In the genomic region with DNA sequence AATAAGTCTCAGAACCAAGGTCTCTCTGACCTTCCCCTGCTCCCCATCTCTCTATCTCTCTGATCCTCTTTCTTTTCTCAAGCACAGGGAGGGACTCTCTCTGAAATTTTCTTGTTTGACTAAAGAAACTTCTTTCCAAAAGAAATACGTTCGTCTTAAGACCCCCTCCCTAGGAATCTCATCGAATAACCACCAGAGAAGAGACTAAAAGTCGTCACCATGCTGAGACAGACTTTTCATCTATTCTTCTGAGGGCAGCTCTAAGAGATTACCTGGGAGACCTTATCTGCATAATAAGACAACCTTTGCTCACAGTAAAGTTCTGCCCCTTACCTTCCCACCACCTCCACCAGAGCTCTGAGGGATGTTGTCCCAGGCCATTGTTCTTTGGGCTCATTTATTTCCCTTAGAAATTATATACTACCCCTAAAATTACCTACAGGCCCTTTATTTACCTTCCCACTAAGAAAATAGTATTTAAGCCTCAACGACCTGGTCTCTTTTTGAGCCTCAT, we compare ENCODE assay signal across 24 cellular contexts.
DNase-seq lines count a peak whose midpoint lies in the region; ATAC-seq and TF ChIP-seq lines count a peak whose summit lies in the region.
"Had no signal": no experiment of that assay in that cellular context is flagged by ENCODE, and none has a peak within 500 bp of the region (broad histone marks: within the 10 kb centered on the region; RNA-seq: fewer than 3 reads in every experiment).

No MANE protein-coding gene starts in this region.

- CTCF ChIA-PET in HEK293 (lab: Yijun Ruan, JAX) = no interaction called here
- CTCF ChIA-PET in WTC11 (lab: Charles Lee) = no interaction called here

- peaks cover 15% of the 10 kb centered on the region for H3K36me3 Mint-ChIP-seq in WTC11
- H3K36me3 Mint-ChIP-seq: CD14-positive monocyte; CD4-positive, alpha-beta memory T cell; CD4-positive, CD25-positive, alpha-beta regulatory T cell; CD8-positive, alpha-beta memory T cell had no signal

- H3K4me3 ChIP-seq in HEK293 (ENCODE audit: low read depth, low read length) (no peak overlapping the region), HUES48 (ENCODE audit: low read depth, low read length) (no peak overlapping the region), aorta (ENCODE audit: low read length in 2 of 2) (no peak overlapping the region)
- H3K4me3 ChIP-seq: BLaER1, GM12878 had no signal

- no peaks in the 10 kb centered on the region for H3K27me3 ChIP-seq in HUES48 (ENCODE audit: control insufficient read depth, insufficient read depth, low read length)
- no peaks in the 10 kb centered on the region for H3K27me3 ChIP-seq in aorta (ENCODE audit: control insufficient read depth in 1 of 2, insufficient read depth in 2 of 2, low read length in 1 of 2)
- H3K27me3 ChIP-seq: BE2C, BLaER1 had no signal

- intact Hi-C loops in aorta (cut with DNase I) = loop anchor here (5.0 to 10.0 kb wide), 3 partner anchors 383 to 1413 kb away; no protein-coding TSS in a partner anchor

- H3K4me1 ChIP-seq in HEK293 (ENCODE audit: control insufficient read depth, insufficient read depth, low read length) = no peaks in the 10 kb centered on the region
- peaks cover 7% of the 10 kb centered on the region for H3K4me1 ChIP-seq in HUES48 (ENCODE audit: control insufficient read depth, insufficient read depth, low read length)
- H3K4me1 ChIP-seq in aorta (ENCODE audit: control insufficient read depth in 1 of 2, insufficient read depth in 2 of 2, low read length in 2 of 2) = no peaks in the 10 kb centered on the region
- H3K4me1 ChIP-seq: BE2C, BLaER1 had no signal

- no peak overlapping the region for H3K27ac Mint-ChIP-seq in WTC11
- H3K27ac Mint-ChIP-seq: CD14-positive monocyte; CD4-positive, alpha-beta memory T cell; CD4-positive, CD25-positive, alpha-beta regulatory T cell; CD8-positive, alpha-beta memory T cell had no signal

- ATAC-seq in WTC11 (peak; percentile 16; the same call in 1 of the 2 replicates), aorta (ENCODE audit: low FRiP score) (no peak), GM18519 (IDR thresholded peaks at IDR 0.05; ENCODE audit: low FRiP score, unreplicated experiment) (no peak)
- ATAC-seq: GM12878 had no signal

- peaks cover 3% of the 10 kb centered on the region for H3K27me3 Mint-ChIP-seq in WTC11 (ENCODE audit: low read depth)

- WGBS in aorta, 2 donors = 70 to 71% methylated on average over 5 of the region's 5 CpGs

- H3K9me3 ChIP-seq in HEK293 (ENCODE audit: control insufficient read depth, insufficient read depth, low read depth, low read length) (no peaks in the 10 kb centered on the region), HUES48 (ENCODE audit: control insufficient read depth, insufficient read depth, low read length) (no peaks in the 10 kb centered on the region), aorta (ENCODE audit: control insufficient read depth, low read length) (no peaks in the 10 kb centered on the region)
- H3K9me3 ChIP-seq: BE2C, BLaER1 had no signal

- no peak overlapping the region for H3K27ac ChIP-seq in HEK293 (ENCODE audit: extremely low read depth, low read depth, low read length)
- H3K27ac ChIP-seq in HUES48 (ENCODE audit: low read depth, low read length) = peak overlapping the region; percentile 36
- no peak overlapping the region for H3K27ac ChIP-seq in aorta (ENCODE audit: low read depth in 1 of 2, low read length in 2 of 2)
- H3K27ac ChIP-seq: BLaER1 had no signal

- DNase-seq in WTC11 (ENCODE audit: low spot score) (no peak), aorta (no peak), OCI-M1 (lab: John Stamatoyannopoulos, UW) (no peak)
- DNase-seq: 8988T; ACHN; BE2C; C1 segment of cervical spinal cord; CD4-positive, alpha-beta memory T cell; CD4-positive, CD25-positive, alpha-beta regulatory T cell; CD8-positive, alpha-beta memory T cell; COR-L47; DMS 273 treated with DMSO at 0.1 percent for 48 hours; DMS153; DMS53; DMS79; DND-41; EL; GDM1 had no signal

- TF ChIP-seq CTCF in HEK293 (tag by site-specific recombination; IDR thresholded peaks at IDR 0.05) = no peak
- no peak for TF ChIP-seq CTCF in WTC11 (IDR thresholded peaks at IDR 0.05)

- POLR2A ChIA-PET in HEK293 (lab: Yijun Ruan, JAX) = no interaction called here
- POLR2A ChIA-PET in WTC11 (lab: Charles Lee) = no interaction called here

- no peak overlapping the region for H3K4me3 Mint-ChIP-seq in WTC11
- H3K4me3 Mint-ChIP-seq: CD14-positive monocyte; CD4-positive, alpha-beta memory T cell; CD4-positive, CD25-positive, alpha-beta regulatory T cell; CD8-positive, alpha-beta memory T cell had no signal

- H3K36me3 ChIP-seq in HEK293 (ENCODE audit: control insufficient read depth in 2 of 2, insufficient read depth in 1 of 2, low read length in 2 of 2) (no peaks in the 10 kb centered on the region), HUES48 (ENCODE audit: control insufficient read depth, insufficient read depth, low read length) (no peaks in the 10 kb centered on the region), aorta (ENCODE audit: control insufficient read depth in 1 of 2, insufficient read depth in 2 of 2, low read length in 1 of 2) (no peaks in the 10 kb centered on the region)
- H3K36me3 ChIP-seq: BE2C, BLaER1 had no signal

- no peak overlapping the region for H3K9ac ChIP-seq in HUES48 (ENCODE audit: low read depth, low read length)
- H3K9ac ChIP-seq: BLaER1 had no signal

- H3K9me3 Mint-ChIP-seq in WTC11 = peaks cover 16% of the 10 kb centered on the region

- H3K4me1 Mint-ChIP-seq in WTC11 = peaks cover 30% of the 10 kb centered on the region
- H3K4me1 Mint-ChIP-seq: CD14-positive monocyte; CD4-positive, alpha-beta memory T cell; CD4-positive, CD25-positive, alpha-beta regulatory T cell; CD8-positive, alpha-beta memory T cell had no signal

TF ChIP-seq in HEK293, 187 proteins besides CTCF, POLR2A, EP300 and RAD21:
- no peak for TF ChIP-seq ZBTB10 (tag by site-specific recombination; IDR thresholded peaks at IDR 0.05)
- no peak for TF ChIP-seq ZNF214 (tag by site-specific recombination; IDR thresholded peaks at IDR 0.05; ENCODE audit: borderline replicate concordance)
- peak; percentile 92; the same call in 1 of the 2 replicates for TF ChIP-seq ZNF530 (tag by site-specific recombination; IDR thresholded peaks at IDR 0.05; ENCODE audit: low read depth)
- TF ChIP-seq ZNF76 (tag by site-specific recombination; IDR thresholded peaks at IDR 0.05; ENCODE audit: borderline replicate concordance, low read depth) = no peak

TF ChIP-seq in WTC11, 78 proteins besides CTCF, POLR2A, EP300 and RAD21:
- TF ChIP-seq MYBL2 (CRISPR knock-in tag; IDR thresholded peaks at IDR 0.05) (no peak), CBFB (CRISPR knock-in tag; IDR thresholded peaks at IDR 0.05; ENCODE audit: low read depth) (no peak)
TF ChIP-seq in WTC11: peak in this region for 0.
